In the genomic region with DNA sequence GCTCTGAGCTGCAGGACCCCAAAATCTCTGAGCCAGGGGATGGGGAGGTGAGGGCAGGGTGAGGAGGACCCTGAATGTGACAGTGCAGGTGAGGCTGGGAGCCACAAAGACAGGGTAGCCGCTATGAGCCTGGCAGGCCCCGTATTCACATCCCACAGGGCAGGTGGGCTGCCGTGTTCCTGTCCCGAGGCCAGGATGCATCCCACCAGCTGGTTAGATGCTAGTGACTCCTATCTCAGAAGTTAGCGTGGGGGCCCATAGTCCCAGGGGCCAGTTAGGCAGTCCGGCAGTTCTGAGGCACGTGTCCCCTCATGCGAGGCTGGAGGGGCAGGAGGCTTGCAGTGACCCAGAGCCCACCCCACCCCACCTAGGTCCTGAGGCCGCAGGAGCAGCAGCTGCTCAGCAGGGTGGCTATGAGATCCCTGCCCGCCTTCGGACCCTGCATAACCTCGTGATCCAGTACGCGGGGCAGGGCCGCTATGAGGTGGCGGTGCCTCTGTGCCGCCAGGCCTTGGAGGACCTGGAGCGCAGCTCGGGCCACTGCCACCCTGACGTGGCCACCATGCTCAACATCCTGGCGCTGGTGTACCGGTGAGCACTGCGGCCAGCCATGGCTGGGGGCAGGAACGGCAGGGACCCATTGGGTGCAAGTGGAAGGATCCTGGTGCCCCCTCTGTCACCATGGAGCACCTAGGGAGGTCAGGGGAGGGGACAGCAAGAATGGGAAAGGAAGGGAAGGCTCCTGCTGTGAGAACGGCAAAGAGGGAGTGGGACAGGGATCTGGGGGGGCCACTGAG, we compare ENCODE assay signal across 1 cellular context.
TF ChIP-seq lines count a peak whose summit lies in the region.

No MANE protein-coding gene starts in this region.

TF ChIP-seq in HEK293T, 16 proteins besides CTCF, POLR2A, EP300 and RAD21 (continued from another document):
- TF ChIP-seq ELF4 (IDR thresholded peaks at IDR 0.05) (no peak), ARNT (IDR thresholded peaks at IDR 0.05) (no peak)
